ENCODE assay signal across 41 cellular contexts in the genomic region with DNA sequence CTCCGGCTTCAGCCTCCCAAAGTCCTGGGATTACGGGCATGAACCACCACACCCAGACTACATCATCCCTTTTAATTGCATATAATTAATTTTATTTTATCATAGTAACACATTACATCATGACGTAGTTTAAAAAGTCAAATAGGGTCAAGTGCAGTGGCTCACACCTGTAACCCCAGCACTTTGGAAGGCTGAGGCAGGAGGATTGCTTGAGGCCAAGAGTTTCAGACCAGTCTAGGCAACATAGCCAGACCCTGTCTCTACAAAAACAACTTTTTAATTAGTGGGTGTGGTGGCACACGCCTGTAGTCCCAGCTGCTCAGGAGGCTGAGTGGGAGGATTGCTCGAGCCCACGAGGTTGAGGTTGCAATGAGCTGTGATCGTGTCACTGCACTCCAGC. TPM values are rescaled to one million over a fixed set of nuclear protein-coding genes. Genes with fewer than 3 reads are reported as not detected.
"Had no signal": no experiment of that assay in that cellular context is flagged by ENCODE, and none has a peak within 500 bp of the region (broad histone marks: within the 10 kb centered on the region; RNA-seq: fewer than 3 reads in every experiment).

No MANE protein-coding gene starts in this region.

- H3K27ac ChIP-seq: adrenal gland, ascending aorta, body of pancreas, brain microvascular endothelial cell, breast epithelium, cardiac muscle cell had no signal

- H3K9me3 ChIP-seq: adrenal gland, ascending aorta, body of pancreas, breast epithelium had no signal

- H3K4me3 Mint-ChIP-seq: activated naive CD4-positive, alpha-beta T cell treated with anti-CD3 and anti-CD28 coated beads for 36 hours; activated naive CD4-positive, alpha-beta T cell treated with anti-CD3 and anti-CD28 coated beads, Interleukin-2, amount 10 ng/mL, durations not matched to agents 7 days and 5 days; activated naive CD4-positive, alpha-beta T cell treated with anti-CD3 and anti-CD28 coated beads, Interleukin-2, amount 50 U/mL, for 24 hours; activated naive CD8-positive, alpha-beta T cell; activated naive CD8-positive, alpha-beta T cell treated with anti-CD3 and anti-CD28 coated beads for 36 hours; activated naive CD8-positive, alpha-beta T cell treated with anti-CD3 and anti-CD28 coated beads, Interleukin-2, amount 10 ng/mL, durations not matched to agents 7 days and 5 days; activated naive CD8-positive, alpha-beta T cell treated with anti-CD3 and anti-CD28 coated beads, Interleukin-2, amount 50 U/mL, for 24 hours; activated T-cell treated with anti-CD3 and anti-CD28 coated beads, Interleukin-2, amount 50 U/mL, for 24 hours; activated T-cell treated with anti-CD3 and anti-CD28 coated beads, Interleukin-2, amount 50 U/mL, for 4 hours; activated T-cell treated with anti-CD3 and anti-CD28 coated beads, Interleukin-2, amount 50 U/mL, for 72 hours; activated T-helper 1 cell treated with anti-CD3 and anti-CD28 coated beads, Interleukin-12 subunit alpha, Interleukin-12 subunit beta, Interleukin-2, Interleukin-4 antibody, amounts not matched to agents 30 ng/mL and 10 ng/mL and 1 ng/mL, durations not matched to agents 14 hours and 24 hours and 36 hours; activated T-helper 17 cell treated with anti-CD3 and anti-CD28 coated beads, Interleukin-2, amount 50 U/mL, for 72 hours; brain; central memory CD8-positive, alpha-beta T cell had no signal

- FAIRE-seq: astrocyte, bronchial epithelial cell had no signal

- H3K4me1 Mint-ChIP-seq: activated naive CD4-positive, alpha-beta T cell treated with anti-CD3 and anti-CD28 coated beads, Interleukin-2, amount 10 ng/mL, durations not matched to agents 7 days and 5 days; activated naive CD4-positive, alpha-beta T cell treated with anti-CD3 and anti-CD28 coated beads, Interleukin-2, amount 50 U/mL, for 24 hours; activated naive CD8-positive, alpha-beta T cell treated with anti-CD3 and anti-CD28 coated beads for 36 hours; activated naive CD8-positive, alpha-beta T cell treated with anti-CD3 and anti-CD28 coated beads, Interleukin-2, amount 10 ng/mL, durations not matched to agents 7 days and 5 days; activated naive CD8-positive, alpha-beta T cell treated with anti-CD3 and anti-CD28 coated beads, Interleukin-2, amount 50 U/mL, for 24 hours; activated T-helper 17 cell treated with anti-CD3 and anti-CD28 coated beads, Interleukin-2, amount 50 U/mL, for 72 hours; central memory CD8-positive, alpha-beta T cell had no signal

- H3K9me3 Mint-ChIP-seq: activated naive CD4-positive, alpha-beta T cell treated with anti-CD3 and anti-CD28 coated beads for 36 hours; activated naive CD4-positive, alpha-beta T cell treated with anti-CD3 and anti-CD28 coated beads, Interleukin-2, amount 10 ng/mL, durations not matched to agents 7 days and 5 days; activated naive CD4-positive, alpha-beta T cell treated with anti-CD3 and anti-CD28 coated beads, Interleukin-2, amount 50 U/mL, for 24 hours; activated naive CD4-positive, alpha-beta T cell treated with anti-CD3 and anti-CD28 coated beads, Interleukin-2, amount 50 U/mL, for 72 hours; activated naive CD8-positive, alpha-beta T cell treated with anti-CD3 and anti-CD28 coated beads for 36 hours; activated naive CD8-positive, alpha-beta T cell treated with anti-CD3 and anti-CD28 coated beads, Interleukin-2, amount 10 ng/mL, durations not matched to agents 7 days and 5 days; activated naive CD8-positive, alpha-beta T cell treated with anti-CD3 and anti-CD28 coated beads, Interleukin-2, amount 50 U/mL, for 24 hours; activated T-cell treated with anti-CD3 and anti-CD28 coated beads, Interleukin-2, amount 50 U/mL, for 24 hours; activated T-cell treated with anti-CD3 and anti-CD28 coated beads, Interleukin-2, amount 50 U/mL, for 4 hours; activated T-cell treated with anti-CD3 and anti-CD28 coated beads, Interleukin-2, amount 50 U/mL, for 72 hours; activated T-helper 1 cell treated with anti-CD3 and anti-CD28 coated beads, Interleukin-12 subunit alpha, Interleukin-12 subunit beta, Interleukin-2, Interleukin-4 antibody, amounts not matched to agents 30 ng/mL and 10 ng/mL and 1 ng/mL, durations not matched to agents 14 hours and 24 hours and 36 hours; activated T-helper 17 cell treated with anti-CD3 and anti-CD28 coated beads, Interleukin-2, amount 50 U/mL, for 72 hours; activated T-helper 2 cell treated with anti-CD3 and anti-CD28 coated beads, Interferon-gamma antibody, Interleukin-2, Interleukin-4, amounts not matched to agents 10 μg/mL and 5 μg/mL and 100 μg/mL, durations not matched to agents 14 hours and 24 hours and 36 hours; brain; central memory CD8-positive, alpha-beta T cell had no signal

- H3K27ac Mint-ChIP-seq: activated naive CD4-positive, alpha-beta T cell treated with anti-CD3 and anti-CD28 coated beads for 36 hours; activated naive CD4-positive, alpha-beta T cell treated with anti-CD3 and anti-CD28 coated beads, Interleukin-2, amount 10 ng/mL, durations not matched to agents 7 days and 5 days; activated naive CD4-positive, alpha-beta T cell treated with anti-CD3 and anti-CD28 coated beads, Interleukin-2, amount 50 U/mL, for 24 hours; activated naive CD8-positive, alpha-beta T cell; activated naive CD8-positive, alpha-beta T cell treated with anti-CD3 and anti-CD28 coated beads for 36 hours; activated naive CD8-positive, alpha-beta T cell treated with anti-CD3 and anti-CD28 coated beads, Interleukin-2, amount 10 ng/mL, durations not matched to agents 7 days and 5 days; activated naive CD8-positive, alpha-beta T cell treated with anti-CD3 and anti-CD28 coated beads, Interleukin-2, amount 50 U/mL, for 24 hours; activated T-cell treated with anti-CD3 and anti-CD28 coated beads, Interleukin-2, amount 50 U/mL, for 24 hours; activated T-cell treated with anti-CD3 and anti-CD28 coated beads, Interleukin-2, amount 50 U/mL, for 72 hours; activated T-helper 1 cell treated with anti-CD3 and anti-CD28 coated beads, Interleukin-12 subunit alpha, Interleukin-12 subunit beta, Interleukin-2, Interleukin-4 antibody, amounts not matched to agents 30 ng/mL and 10 ng/mL and 1 ng/mL, durations not matched to agents 14 hours and 24 hours and 36 hours; activated T-helper 17 cell treated with anti-CD3 and anti-CD28 coated beads, Interleukin-2, amount 50 U/mL, for 72 hours; activated T-helper 2 cell treated with anti-CD3 and anti-CD28 coated beads, Interferon-gamma antibody, Interleukin-2, Interleukin-4, amounts not matched to agents 10 μg/mL and 5 μg/mL and 100 μg/mL, durations not matched to agents 14 hours and 24 hours and 36 hours; brain had no signal

- H3K27me3 ChIP-seq: adrenal gland, ascending aorta, body of pancreas, breast epithelium, cardiac muscle cell had no signal

- H3K4me1 ChIP-seq: adrenal gland had no signal

- ATAC-seq: activated naive CD4-positive, alpha-beta T cell treated with anti-CD3 and anti-CD28 coated beads, Interleukin-2, amount 50 U/mL, for 72 hours; activated naive CD8-positive, alpha-beta T cell treated with anti-CD3 and anti-CD28 coated beads, Interleukin-2, amount 50 U/mL, for 24 hours; activated T-cell treated with anti-CD3 and anti-CD28 coated beads, Interleukin-2, amount 50 U/mL, for 4 hours; activated T-cell treated with anti-CD3 and anti-CD28 coated beads, Interleukin-2, amount 50 U/mL, for 72 hours; activated T-helper 17 cell treated with anti-CD3 and anti-CD28 coated beads, Interleukin-2, amount 50 U/mL, for 72 hours; body of pancreas had no signal

- DNase-seq: activated effector memory CD4-positive, alpha-beta T cell treated with anti-CD3 and anti-CD28 coated beads, Interleukin-2, amount 50 U/mL, for 16 hours; activated effector memory CD4-positive, alpha-beta T cell treated with Interleukin-2 at 50 U/mL for 16 hours; activated gamma-delta T cell; activated gamma-delta T cell treated with Interleukin-2 at 50 U/mL for 16 hours; activated naive CD4-positive, alpha-beta T cell; activated naive CD4-positive, alpha-beta T cell treated with anti-CD3 and anti-CD28 coated beads for 36 hours; activated naive CD4-positive, alpha-beta T cell treated with anti-CD3 and anti-CD28 coated beads, Interleukin-2, amount 10 ng/mL, durations not matched to agents 7 days and 5 days; activated naive CD4-positive, alpha-beta T cell treated with anti-CD3 and anti-CD28 coated beads, Interleukin-2, amount 50 U/mL, for 16 hours; activated naive CD4-positive, alpha-beta T cell treated with Interleukin-2 at 50 U/mL for 16 hours; activated naive CD8-positive, alpha-beta T cell treated with anti-CD3 and anti-CD28 coated beads for 36 hours; activated naive CD8-positive, alpha-beta T cell treated with anti-CD3 and anti-CD28 coated beads, Interleukin-2, amount 10 ng/mL, durations not matched to agents 7 days and 5 days; activated naive CD8-positive, alpha-beta T cell treated with anti-CD3 and anti-CD28 coated beads, Interleukin-2, amount 50 U/mL, for 24 hours; activated T-cell treated with anti-CD3 and anti-CD28 coated beads for 4 hours; activated T-cell treated with anti-CD3 and anti-CD28 coated beads, Interleukin-2, amount 50 U/mL, for 1 hour; activated T-cell treated with anti-CD3 and anti-CD28 coated beads, Interleukin-2, amount 50 U/mL, for 24 hours; activated T-cell treated with anti-CD3 and anti-CD28 coated beads, Interleukin-2, amount 50 U/mL, for 4 hours; activated T-cell treated with anti-CD3 and anti-CD28 coated beads, Interleukin-2, amount 50 U/mL, for 48 hours; activated T-cell treated with anti-CD3 and anti-CD28 coated beads, Interleukin-2, amount 50 U/mL, for 72 hours; adrenal gland; amniotic stem cell; amygdala; anterior cingulate cortex; aorta; body of pancreas; brain microvascular endothelial cell; caudate nucleus; central memory CD4-positive, alpha-beta T cell; cerebellar nuclear complex had no signal

- H3K4me3 ChIP-seq: adrenal gland, ascending aorta, body of pancreas, breast epithelium, cardiac muscle cell had no signal

- H3K36me3 Mint-ChIP-seq: activated naive CD4-positive, alpha-beta T cell treated with anti-CD3 and anti-CD28 coated beads, Interleukin-2, amount 10 ng/mL, durations not matched to agents 7 days and 5 days; activated naive CD4-positive, alpha-beta T cell treated with anti-CD3 and anti-CD28 coated beads, Interleukin-2, amount 50 U/mL, for 24 hours; activated naive CD4-positive, alpha-beta T cell treated with anti-CD3 and anti-CD28 coated beads, Interleukin-2, amount 50 U/mL, for 72 hours; activated naive CD8-positive, alpha-beta T cell; activated naive CD8-positive, alpha-beta T cell treated with anti-CD3 and anti-CD28 coated beads for 36 hours; activated naive CD8-positive, alpha-beta T cell treated with anti-CD3 and anti-CD28 coated beads, Interleukin-2, amount 10 ng/mL, durations not matched to agents 7 days and 5 days; brain had no signal

- H3K36me3 ChIP-seq: adrenal gland, ascending aorta, brain microvascular endothelial cell, breast epithelium, cardiac muscle cell had no signal

RNA-seq across cellular contexts. Expression of gene EFNA1, which starts 28.3 kb away (rescaled TPM):
- total RNA-seq: activated T-helper 1 cell treated with anti-CD3 and anti-CD28 coated beads, Interleukin-12 subunit alpha, Interleukin-12 subunit beta, Interleukin-2, Interleukin-4 antibody, amounts not matched to agents 30 ng/mL and 10 ng/mL and 1 ng/mL, durations not matched to agents 14 hours and 24 hours and 36 hours had no signal
